In the genomic region with DNA sequence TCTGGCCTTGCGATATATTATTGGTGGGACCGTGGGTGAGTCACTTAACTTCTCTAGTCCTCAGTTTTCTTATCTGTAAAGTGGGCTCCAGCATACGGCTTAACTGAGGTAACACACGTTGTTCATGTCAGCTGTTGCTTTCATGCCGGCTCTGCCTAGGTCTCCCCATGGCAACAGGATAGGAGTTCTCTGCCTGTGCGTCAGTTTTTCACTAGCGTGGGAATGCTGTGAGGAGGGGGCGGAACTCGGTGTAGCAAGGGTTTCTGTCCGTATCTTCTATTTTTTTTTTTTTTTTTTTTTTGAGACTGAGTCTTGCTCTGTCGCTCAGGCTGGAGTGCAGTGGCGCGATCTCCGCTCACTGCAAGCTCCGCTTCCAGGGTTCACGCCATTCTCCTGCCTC, we compare ENCODE assay signal across 29 cellular contexts.
DNase-seq lines count a peak whose midpoint lies in the region; ATAC-seq, FAIRE-seq and TF ChIP-seq lines count a peak whose summit lies in the region.
"Had no signal": no experiment of that assay in that cellular context is flagged by ENCODE, and none has a peak within 500 bp of the region (broad histone marks: within the 10 kb centered on the region; RNA-seq: fewer than 3 reads in every experiment).

No MANE protein-coding gene starts in this region.

- TF ChIP-seq EP300 in H1 (IDR thresholded peaks at IDR 0.05; ENCODE audit: borderline replicate concordance in 1 of 2, low read depth in 2 of 2, low read length in 2 of 2), result no peak
- TF ChIP-seq EP300 in neural cell (conservative IDR thresholded peaks at IDR 0.05; ENCODE audit: poor library complexity, severe bottlenecking), result no peak

- H3K27me3 ChIP-seq in H1 (replicated peaks in 1 of 4; ENCODE audit: control insufficient read depth in 3 of 4, extremely low read depth in 1 of 4, insufficient read depth in 3 of 4, low read length in 3 of 4) (no peaks in the 10 kb centered on the region), neural cell (ENCODE audit: insufficient read depth, low read depth, low read length) (no peaks in the 10 kb centered on the region), upper lobe of right lung (no peaks in the 10 kb centered on the region)
- H3K27me3 ChIP-seq: BE2C; BLaER1; BLaER1 treated with 17β-estradiol and CSF1 and Interleukin-3, amounts not matched to agents 10 nM and 100 nM had no signal

- no peak overlapping the region for H2BK20ac ChIP-seq in H1 (ENCODE audit: low read length)

- H3K4me3 ChIP-seq in H1 (ENCODE audit: extremely low read depth in 1 of 4, insufficient read depth in 2 of 4, low read depth in 3 of 4, low read length in 4 of 4) (no peak overlapping the region), neural cell (ENCODE audit: low read length) (no peak overlapping the region), upper lobe of right lung (no peak overlapping the region)
- H3K4me3 ChIP-seq: A549; BLaER1; BLaER1 treated with 17β-estradiol and CSF1 and Interleukin-3, amounts not matched to agents 10 nM and 100 nM had no signal

- H3K9ac ChIP-seq in H1 (replicated peaks in 1 of 4; ENCODE audit: extremely low read depth in 1 of 4, low read depth in 3 of 4, low read length in 3 of 4), result no peak overlapping the region
- no peak overlapping the region for H3K9ac ChIP-seq in neural cell (ENCODE audit: low read length)
- H3K9ac ChIP-seq: BLaER1; BLaER1 treated with 17β-estradiol and CSF1 and Interleukin-3, amounts not matched to agents 10 nM and 100 nM had no signal

- POLR2A ChIA-PET in H1 (lab: Charles Lee; ENCODE audit: partially characterized antibody), result interaction anchor here (0.9 kb wide), 1 partner anchor 16 kb away, joined by 4 read pairs; no protein-coding TSS in a partner anchor

- H3K9me3 ChIP-seq in H1 (ENCODE audit: insufficient read depth in 2 of 2, low read depth in 1 of 2, low read length in 1 of 2), result no peaks in the 10 kb centered on the region
- H3K9me3 ChIP-seq in neural cell (ENCODE audit: low read length), result no peaks in the 10 kb centered on the region
- H3K9me3 ChIP-seq in upper lobe of right lung, result no peaks in the 10 kb centered on the region
- H3K9me3 ChIP-seq: A549; BE2C; BLaER1; BLaER1 treated with 17β-estradiol and CSF1 and Interleukin-3, amounts not matched to agents 10 nM and 100 nM; Caco-2 had no signal

- intact Hi-C loops in head of caudate nucleus (cut with DNase I) (no loop called here), upper lobe of right lung (cut with DNase I) (no loop called here)

- H3K4ac ChIP-seq in H1 (replicated peaks; ENCODE audit: insufficient read length, low read depth, low read length), result no peak overlapping the region

- H3K4me1 ChIP-seq in H1 (replicated peaks in 1 of 4; ENCODE audit: control insufficient read depth in 3 of 4, insufficient read depth in 4 of 4, low read length in 3 of 4), result no peaks in the 10 kb centered on the region; a peak in 2 of 7 replicates
- H3K4me1 ChIP-seq in upper lobe of right lung, result no peaks in the 10 kb centered on the region
- H3K4me1 ChIP-seq: A549, BE2C, BLaER1, Caco-2 had no signal

- H3K79me2 ChIP-seq in H1 (ENCODE audit: control insufficient read depth in 1 of 2, insufficient read depth in 2 of 2, low read length in 2 of 2) (no peaks in the 10 kb centered on the region), neural cell (replicated peaks; ENCODE audit: insufficient read depth, low read length) (no peaks in the 10 kb centered on the region)

- 0 out of 2 replicates have a peak overlapping the region, but pooled peaks have one; percentile 19 for H2BK12ac ChIP-seq in H1 (ENCODE audit: low read depth, low read length)

- H3K27ac ChIP-seq in H1 (ENCODE audit: low read depth, low read length) (no peak overlapping the region), neural cell (ENCODE audit: low read length) (peak overlapping the region; percentile 38), upper lobe of right lung (no peak overlapping the region)
- H3K27ac ChIP-seq: 22Rv1; A549; BLaER1; BLaER1 treated with 17β-estradiol and CSF1 and Interleukin-3, amounts not matched to agents 10 nM and 100 nM; C4-2B had no signal

- DNase-seq in H1 (ENCODE audit: low read depth in 1 of 2, low spot score in 2 of 2), result no peak
- DNase-seq in head of caudate nucleus, result peak in 23 of 42 donors; percentile 5 to 73 (median 33)
- no peak for DNase-seq in urothelium cell line (ENCODE audit: low spot score)
- DNase-seq in cerebellar cortex (ENCODE audit: low spot score), result no peak
- no peak for DNase-seq in activated CD4-positive, CD25-positive, alpha-beta regulatory T cell treated with anti-CD3 and anti-CD28 coated beads, Interleukin-2, amount 50 U/mL, for 72 hours
- no peak for DNase-seq in activated gamma-delta T cell (lab: John Stamatoyannopoulos, UW)
- no peak for DNase-seq in upper lobe of right lung
- DNase-seq: 8988T; ACHN; AML-193; Calu3; CD4-positive, alpha-beta T cell; CD4-positive, CD25-positive, alpha-beta regulatory T cell; CD8-positive, alpha-beta memory T cell; CD8-positive, alpha-beta T cell; COR-L47; DMS 273 treated with DMSO at 0.1 percent for 48 hours; DND-41; EL had no signal

- no peak overlapping the region for H2BK120ac ChIP-seq in H1 (replicated peaks; ENCODE audit: low read depth, low read length)

- FAIRE-seq in H1 (lab: Jason Lieb, UNC) (no peak), urothelium cell line (lab: Jason Lieb, UNC) (peak; percentile 9)
- FAIRE-seq: A204.1, A549, D721Med had no signal

- H3K79me1 ChIP-seq in H1 (ENCODE audit: low read depth, low read length), result no peaks in the 10 kb centered on the region

- H3K4me2 ChIP-seq in H1 (ENCODE audit: insufficient read depth in 1 of 2, low read depth in 2 of 2, low read length in 2 of 2) (no peak overlapping the region), neural cell (ENCODE audit: low read length) (no peak overlapping the region)
- H3K4me2 ChIP-seq: A549; BLaER1; BLaER1 treated with 17β-estradiol and CSF1 and Interleukin-3, amounts not matched to agents 10 nM and 100 nM had no signal

- TF ChIP-seq CTCF in H1 (IDR thresholded peaks at IDR 0.05; ENCODE audit: control extremely low read depth in 1 of 3, insufficient read depth in 1 of 3, low read depth in 1 of 3, low read length in 3 of 3), result no peak
- TF ChIP-seq CTCF in neural cell (IDR thresholded peaks at IDR 0.05; ENCODE audit: poor library complexity, severe bottlenecking), result no peak
- no peak for TF ChIP-seq CTCF in upper lobe of right lung (IDR thresholded peaks at IDR 0.05)

- no peak overlapping the region for H3K56ac ChIP-seq in H1 (replicated peaks; ENCODE audit: insufficient read length, low read depth, low read length)

- H2BK5ac ChIP-seq in H1 (ENCODE audit: low read depth, low read length), result no peak overlapping the region; the same call in 1 of the 2 replicates

- H4K20me1 ChIP-seq in H1 (replicated peaks in 1 of 2; ENCODE audit: control insufficient read depth in 1 of 2, insufficient read depth in 2 of 2, low read length in 2 of 2) (no peaks in the 10 kb centered on the region), neural cell (ENCODE audit: insufficient read depth) (no peaks in the 10 kb centered on the region)
- H4K20me1 ChIP-seq: BLaER1; BLaER1 treated with 17β-estradiol and CSF1 and Interleukin-3, amounts not matched to agents 10 nM and 100 nM had no signal

- H3K23me2 ChIP-seq in H1 (ENCODE audit: low read depth, low read length), result no peaks in the 10 kb centered on the region; the same call in 1 of the 2 replicates

- H3K23ac ChIP-seq in H1 (ENCODE audit: insufficient read length), result no peak overlapping the region

- H3K9me2 ChIP-seq in neural cell (ENCODE audit: insufficient read depth, low read length), result no peaks in the 10 kb centered on the region

- no peak overlapping the region for H3K14ac ChIP-seq in H1 (ENCODE audit: insufficient read length)

- H2AK5ac ChIP-seq in H1 (ENCODE audit: low read depth, low read length), result no peak overlapping the region; the same call in 1 of the 2 replicates

- CTCF ChIA-PET in H1 (lab: Charles Lee; ENCODE audit: partially characterized antibody), result interaction anchor here (0.7 to 1.9 kb wide), 13 partner anchors 13 to 613 kb away, joined by 3 to 5 read pairs (median 3); no protein-coding TSS in a partner anchor

- no peak overlapping the region for H2AFZ ChIP-seq in H1 (ENCODE audit: low read length)
- H2AFZ ChIP-seq in neural cell (ENCODE audit: low read depth, low read length), result no peak overlapping the region

- 86% methylated on average over 12 of the region's 16 CpGs; no CpG with 5 or more reads in 1 of the 2 experiments for WGBS in H1 (ENCODE audit: extremely low coverage in 1 of 2, insufficient coverage in 1 of 2, insufficient read length in 1 of 2, insufficient replicate concordance in 2 of 2, low coverage in 1 of 2, low lambda C conversion rate in 2 of 2, missing lambda C conversion rate in 1 of 2), 2 experiments

- no peaks in the 10 kb centered on the region for H3F3A ChIP-seq in neural cell (ENCODE audit: insufficient read depth, low read length, poor library complexity, severe bottlenecking)

- no peak overlapping the region for H3K18ac ChIP-seq in H1 (ENCODE audit: extremely low read depth, low read length)

- H3K36me3 ChIP-seq in H1 (ENCODE audit: control insufficient read depth in 2 of 4, insufficient read depth in 4 of 4, low read length in 3 of 4), result no peaks in the 10 kb centered on the region
- H3K36me3 ChIP-seq in neural cell (ENCODE audit: insufficient read depth, low read length), result no peaks in the 10 kb centered on the region
- no peaks in the 10 kb centered on the region for H3K36me3 ChIP-seq in upper lobe of right lung
- H3K36me3 ChIP-seq: BE2C; BLaER1; BLaER1 treated with 17β-estradiol and CSF1 and Interleukin-3, amounts not matched to agents 10 nM and 100 nM had no signal

- no peak for TF ChIP-seq POLR2A in H1 (IDR thresholded peaks at IDR 0.05; ENCODE audit: control extremely low read depth in 1 of 2, low read depth in 2 of 2, low read length in 2 of 2)

- no peak overlapping the region for H4K91ac ChIP-seq in H1 (replicated peaks; ENCODE audit: insufficient read length, low read length)

- no peak for ATAC-seq in upper lobe of right lung
- ATAC-seq: A549; CD8-positive, alpha-beta T cell had no signal

- no peak overlapping the region; the same call in 1 of the 2 replicates for H2BK15ac ChIP-seq in H1 (ENCODE audit: low read length)

- TF ChIP-seq RAD21 in H1 (IDR thresholded peaks at IDR 0.05 in 1 of 2, conservative IDR thresholded peaks at IDR 0.05 in 1 of 2; ENCODE audit: low read depth in 2 of 2, low read length in 2 of 2), result no peak
- TF ChIP-seq RAD21 in neural cell (conservative IDR thresholded peaks at IDR 0.05), result no peak

- H4K8ac ChIP-seq in H1 (ENCODE audit: extremely low read depth, insufficient read depth, low read length), result no peak overlapping the region

- H4K5ac ChIP-seq in H1 (ENCODE audit: insufficient read length, low read depth, low read length), result no peak overlapping the region

TF ChIP-seq in H1, 55 proteins besides CTCF, POLR2A, EP300 and RAD21 (continues in another document):
- no peak for TF ChIP-seq TBP (IDR thresholded peaks at IDR 0.05; ENCODE audit: low read depth, low read length)
- no peak for TF ChIP-seq CHD2 (IDR thresholded peaks at IDR 0.05; ENCODE audit: low read length)
- TF ChIP-seq RXRA (IDR thresholded peaks at IDR 0.05; ENCODE audit: insufficient read depth, low read depth, low read length), result no peak

TF ChIP-seq in neural cell, 6 proteins besides CTCF, POLR2A, EP300 and RAD21 (continues in another document):
- no peak for TF ChIP-seq SMC3 (conservative IDR thresholded peaks at IDR 0.05; ENCODE audit: poor library complexity)
- no peak for TF ChIP-seq MXI1 (conservative IDR thresholded peaks at IDR 0.05; ENCODE audit: poor library complexity, severe bottlenecking)
- TF ChIP-seq POLR2AphosphoS5 (IDR thresholded peaks at IDR 0.05), result no peak

Comparison
In these comparisons a context has a peak if more than half of its experiments do, and no peak if none do; other contexts are left out.
1. DNase-seq: peak in head of caudate nucleus (23 of 42); none in H1 (0 of 2), urothelium cell line (single experiment), cerebellar cortex (single experiment), activated CD4-positive, CD25-positive, alpha-beta regulatory T cell treated with anti-CD3 and anti-CD28 coated beads, Interleukin-2, amount 50 U/mL, for 72 hours (single experiment), activated gamma-delta T cell (single experiment) and upper lobe of right lung (single experiment).